ENCODE assay signal across 9 cellular contexts in the genomic region with DNA sequence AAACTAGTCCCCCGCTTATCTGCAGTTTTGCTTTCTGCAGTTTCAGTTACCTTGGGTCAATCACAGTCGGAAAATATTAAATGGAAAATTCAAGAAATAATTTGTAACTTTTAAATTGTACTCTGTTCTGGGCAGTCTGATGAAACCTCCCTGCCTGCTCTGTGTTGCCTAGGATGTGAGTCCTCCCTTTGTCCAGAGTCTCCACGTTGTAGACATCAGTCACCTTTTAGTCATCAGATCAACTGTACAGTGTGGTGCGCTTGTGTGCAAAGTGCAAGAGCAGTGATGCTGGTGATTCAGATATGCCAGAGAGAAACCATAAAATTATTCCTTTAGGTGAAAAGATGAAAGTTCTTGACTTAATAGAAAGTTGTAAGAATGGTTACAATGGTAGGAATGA. TPM values are rescaled to one million over a fixed set of nuclear protein-coding genes. Genes with fewer than 3 reads are reported as not detected.
DNase-seq lines count a peak whose midpoint lies in the region; ATAC-seq and TF ChIP-seq lines count a peak whose summit lies in the region.
"Had no signal": no experiment of that assay in that cellular context is flagged by ENCODE, and none has a peak within 500 bp of the region (broad histone marks: within the 10 kb centered on the region; RNA-seq: fewer than 3 reads in every experiment).

No MANE protein-coding gene starts in this region.

- CTCF ChIA-PET in SK-N-SH (lab: Yijun Ruan, JAX): no interaction called here

- WGBS in SK-N-SH (ENCODE audit: low lambda C conversion rate): 34% methylated on average over 4 of the region's 4 CpGs

- POLR2A ChIA-PET in SK-N-SH (lab: Yijun Ruan, JAX): no interaction called here

- no peak for TF ChIP-seq RAD21 in SK-N-SH (IDR thresholded peaks at IDR 0.05; ENCODE audit: low read length)

- in situ Hi-C loops in GM13977 (cut with MboI; ENCODE audit: low pct_unique_long_range_greater_than_20kb, low sequenced_read_pairs, unreplicated experiment): no loop called here

- H3F3A ChIP-seq in SK-N-SH (replicated peaks; ENCODE audit: insufficient read depth): peaks cover 33% of the 10 kb centered on the region

- H3K9ac ChIP-seq in SK-N-SH (peak overlapping the region; percentile 57; the same call in 1 of the 2 replicates), fibroblast of lung (ENCODE audit: insufficient read depth, low read length) (no peak overlapping the region)

- TF ChIP-seq CTCF in SK-N-SH (IDR thresholded peaks at IDR 0.05): no peak
- no peak for TF ChIP-seq CTCF in fibroblast of lung (conservative IDR thresholded peaks at IDR 0.05 in 1 of 2, IDR thresholded peaks at IDR 0.05 in 1 of 2; ENCODE audit: low read depth in 1 of 2, low read length in 2 of 2)
- TF ChIP-seq CTCF in GM13977 (IDR thresholded peaks at IDR 0.05; ENCODE audit: extremely low read depth, insufficient read depth, missing control alignments): no peak

- H3K4me3 ChIP-seq in SK-N-SH (ENCODE audit: low read depth in 2 of 2, low read length in 1 of 2): no peak overlapping the region
- H3K4me3 ChIP-seq in fibroblast of lung (replicated peaks in 1 of 4; ENCODE audit: control extremely low read depth in 1 of 4, insufficient read depth in 1 of 4, low read depth in 3 of 4, low read length in 4 of 4): no peak overlapping the region

- H2AFZ ChIP-seq in SK-N-SH (ENCODE audit: low read depth): peak overlapping the region; percentile 64; the same call in 1 of the 2 replicates
- no peak overlapping the region for H2AFZ ChIP-seq in fibroblast of lung (ENCODE audit: low read length)

- no peaks in the 10 kb centered on the region for H3K27me3 ChIP-seq in SK-N-SH (ENCODE audit: insufficient read depth)
- no peaks in the 10 kb centered on the region for H3K27me3 ChIP-seq in fibroblast of lung (ENCODE audit: control insufficient read depth, insufficient read depth, low read length)

- H3K9me3 ChIP-seq in SK-N-SH (no peaks in the 10 kb centered on the region), fibroblast of lung (ENCODE audit: control insufficient read depth, insufficient read depth, low read depth, low read length) (no peaks in the 10 kb centered on the region)

- H3K36me3 ChIP-seq in SK-N-SH (replicated peaks in 1 of 2; ENCODE audit: control insufficient read depth in 1 of 2, insufficient read depth in 2 of 2, low read length in 1 of 2): no peaks in the 10 kb centered on the region
- no peaks in the 10 kb centered on the region for H3K36me3 ChIP-seq in fibroblast of lung (ENCODE audit: control insufficient read depth, insufficient read depth, low read length)

- no peak for ATAC-seq in GM18909 (IDR thresholded peaks at IDR 0.05; ENCODE audit: poor library complexity, unreplicated experiment)

- no peaks in the 10 kb centered on the region for H4K20me1 ChIP-seq in SK-N-SH (ENCODE audit: insufficient read depth)
- no peaks in the 10 kb centered on the region for H4K20me1 ChIP-seq in fibroblast of lung (ENCODE audit: control insufficient read depth, extremely low read depth, insufficient read depth, low read length)

- DNase-seq in H4 (ENCODE audit: low spot score): peak; percentile 13
- DNase-seq in SK-N-SH: no peak
- DNase-seq in fibroblast of lung (ENCODE audit: low read depth in 2 of 2): peak; percentile 65 to 86
- DNase-seq in stimulated activated CD4-positive, alpha-beta T cell treated with anti-CD3 and anti-CD28 coated beads, Interleukin-4, amount 100 ng/mL, for 1 hour: peak; percentile 26
- no peak for DNase-seq in GM13977 (ENCODE audit: low spot score)
- no peak for DNase-seq in NOMO-1 treated with DMSO at 0.1 percent for 48 hours (lab: John Stamatoyannopoulos, UW; ENCODE audit: unreplicated experiment)
- no peak for DNase-seq in NCI-H128 (lab: John Stamatoyannopoulos, UW; ENCODE audit: unreplicated experiment)
- DNase-seq: effector CD4-positive, alpha-beta T cell had no signal

- H3K4me1 ChIP-seq in SK-N-SH (ENCODE audit: control insufficient read depth in 1 of 2, insufficient read depth in 2 of 2, low read depth in 1 of 2, low read length in 1 of 2): peaks cover 12 to 18% of the 10 kb centered on the region in 2 experiments; a peak in 3 of 4 replicates
- peaks cover 11% of the 10 kb centered on the region for H3K4me1 ChIP-seq in fibroblast of lung (ENCODE audit: control insufficient read depth, extremely low read depth, insufficient read depth, low read length)

- H3K79me2 ChIP-seq in SK-N-SH (ENCODE audit: insufficient read depth): no peaks in the 10 kb centered on the region
- no peaks in the 10 kb centered on the region for H3K79me2 ChIP-seq in fibroblast of lung (ENCODE audit: control insufficient read depth, insufficient read depth, low read length)

- H3K9me2 ChIP-seq in SK-N-SH: no peaks in the 10 kb centered on the region

- peak overlapping the region; percentile 56 for H3K4me2 ChIP-seq in SK-N-SH
- H3K4me2 ChIP-seq in fibroblast of lung (ENCODE audit: extremely low read depth, insufficient read depth, low read length): peak overlapping the region; percentile 32

- H3K27ac ChIP-seq in SK-N-SH (ENCODE audit: low read depth in 2 of 2, low read length in 1 of 2): peak overlapping the region in 1 of 2 experiments; percentile 62; a peak in 2 of 4 replicates
- H3K27ac ChIP-seq in fibroblast of lung (ENCODE audit: insufficient read depth, low read length): peak overlapping the region; percentile 66

- TF ChIP-seq EP300 in SK-N-SH (IDR thresholded peaks at IDR 0.05; ENCODE audit: borderline replicate concordance in 1 of 2, low read depth in 1 of 2, low read length in 1 of 2): no peak

TF ChIP-seq in SK-N-SH, 30 proteins besides CTCF, POLR2A, EP300 and RAD21:
- TF ChIP-seq FOSL2 (IDR thresholded peaks at IDR 0.05; ENCODE audit: borderline replicate concordance, low read depth) (peak; percentile 27; the same call in 1 of the 2 replicates), SIN3A (IDR thresholded peaks at IDR 0.05; ENCODE audit: borderline replicate concordance, low read depth, low read length) (no peak)

RNA-seq across cellular contexts. Expression of a gene that starts 1.5 kb away (rescaled TPM):
- total RNA-seq in H4 (2014; rRNA removed; shearing (Covaris generic)): not detected in 2 replicates
- 0.21 and 0.34 TPM in 2 replicates for polyA plus RNA-seq in SK-N-SH (2012; rRNA removed)
- polyA plus RNA-seq in SK-N-SH (2012; cell fraction: cytosol; rRNA removed): 0.17 and 0.23 TPM in 2 replicates
- 0.31 and 0.36 TPM in 2 replicates for polyA plus RNA-seq in SK-N-SH (2012; cell fraction: nucleus; rRNA removed)
- total RNA-seq in fibroblast of lung: 0.26 and 0.66 TPM in 2 replicates
- polyA plus RNA-seq in fibroblast of lung: 0.09 and 0.14 TPM in 2 replicates
- polyA plus RNA-seq in fibroblast of lung (2012): 0.25 TPM in 1 of 2 replicates, not detected in the other
- polyA minus RNA-seq in fibroblast of lung (ENCODE audit: low replicate concordance): 0.82 TPM in 1 of 2 replicates, not detected in the other

Comparison
In these comparisons a context has a peak if more than half of its experiments do, and no peak if none do; other contexts are left out.
1. DNase-seq: peak in H4 (single experiment), fibroblast of lung (2 of 2) and stimulated activated CD4-positive, alpha-beta T cell treated with anti-CD3 and anti-CD28 coated beads, Interleukin-4, amount 100 ng/mL, for 1 hour (single experiment); none in SK-N-SH (single experiment), GM13977 (single experiment), NOMO-1 treated with DMSO at 0.1 percent for 48 hours (single experiment) and NCI-H128 (single experiment).